9 cellular contexts compared by ENCODE assay signal in the genomic region with DNA sequence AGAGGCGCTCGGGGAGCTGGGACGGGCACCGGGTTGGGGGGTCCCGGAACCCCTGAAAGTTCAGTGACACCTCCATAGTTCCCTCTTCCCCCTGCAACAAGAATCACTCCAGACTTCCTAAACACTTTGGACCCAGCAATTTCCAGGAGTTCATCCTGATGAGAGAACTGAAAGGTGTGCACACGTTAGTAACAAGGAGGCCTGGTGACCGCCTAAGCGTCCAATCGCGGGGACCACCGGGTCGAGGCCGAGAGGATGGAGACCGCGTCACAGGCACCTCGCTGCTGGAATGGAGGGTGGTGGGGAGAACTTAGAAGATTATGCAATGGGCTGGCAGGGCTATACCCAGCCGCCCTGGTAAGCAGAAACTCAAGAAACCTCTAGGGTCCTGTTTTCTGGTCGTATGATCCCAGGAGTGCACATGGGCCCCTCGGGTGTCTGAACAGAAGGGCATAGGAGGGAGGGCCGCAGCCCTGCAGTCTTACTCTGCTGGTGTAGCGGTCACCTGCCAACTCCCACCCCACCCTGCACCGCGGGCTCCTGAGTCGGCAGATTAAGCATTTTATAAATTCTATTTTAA. TPM values are rescaled to one million over a fixed set of nuclear protein-coding genes. Genes with fewer than 3 reads are reported as not detected.
DNase-seq lines count a peak whose midpoint lies in the region; ATAC-seq and TF ChIP-seq lines count a peak whose summit lies in the region.
"Not testable (repeated sequence)": the region's sequence is repeated elsewhere in the genome, so short reads cannot be mapped to it uniquely, and the experiment has no call there.
"Had no signal": no experiment of that assay in that cellular context is flagged by ENCODE, and none has a peak within 500 bp of the region (broad histone marks: within the 10 kb centered on the region; RNA-seq: fewer than 3 reads in every experiment).

No MANE protein-coding gene starts in this region.

- H3K27ac Mint-ChIP-seq in CD8-positive, alpha-beta T cell; activated naive CD8-positive, alpha-beta T cell treated with anti-CD3 and anti-CD28 coated beads, Interleukin-2, amount 10 ng/mL, durations not matched to agents 7 days and 5 days; natural killer cell treated with Interleukin-12 subunit alpha and Interleukin-12 subunit beta and Interleukin-15 and Interleukin-18, amount 100 ng/mL, for 72 hours; type B pancreatic cell: not testable (repeated sequence)

- ATAC-seq in CD8-positive, alpha-beta T cell: not testable (repeated sequence)
- peak; percentile 51 for ATAC-seq in activated naive CD8-positive, alpha-beta T cell treated with anti-CD3 and anti-CD28 coated beads, Interleukin-2, amount 10 ng/mL, durations not matched to agents 7 days and 5 days (ENCODE audit: low read depth)
- ATAC-seq in right cardiac atrium (peak; percentile 32 to 39), sciatic nerve (peak; percentile 52)
- peak; percentile 31 to 36 for ATAC-seq in natural killer cell treated with Interleukin-12 subunit alpha and Interleukin-12 subunit beta and Interleukin-15 and Interleukin-18, amount 100 ng/mL, for 72 hours

- H3K27ac ChIP-seq in CD8-positive, alpha-beta T cell (ENCODE audit: low read depth, low read length); esophagus muscularis mucosa (replicated peaks in 1 of 4); right cardiac atrium (ENCODE audit: low read length): not testable (repeated sequence)

- not testable (repeated sequence) for H3K9me3 Mint-ChIP-seq in CD8-positive, alpha-beta T cell; activated naive CD8-positive, alpha-beta T cell treated with anti-CD3 and anti-CD28 coated beads, Interleukin-2, amount 10 ng/mL, durations not matched to agents 7 days and 5 days; natural killer cell treated with Interleukin-12 subunit alpha and Interleukin-12 subunit beta and Interleukin-15 and Interleukin-18, amount 100 ng/mL, for 72 hours; type B pancreatic cell

- H3K4me1 ChIP-seq in CD8-positive, alpha-beta T cell (ENCODE audit: insufficient read depth, low read length); esophagus muscularis mucosa; right cardiac atrium (ENCODE audit: control insufficient read depth, insufficient read depth, low read length): not testable (repeated sequence)

- intact Hi-C loops in CD8-positive, alpha-beta T cell (cut with DNase I, micrococcal nuclease); esophagus muscularis mucosa (cut with DNase I); right cardiac atrium (cut with DNase I); sciatic nerve (cut with DNase I): not testable (repeated sequence)

- H3K27me3 Mint-ChIP-seq in CD8-positive, alpha-beta T cell (ENCODE audit: low read depth); activated naive CD8-positive, alpha-beta T cell treated with anti-CD3 and anti-CD28 coated beads, Interleukin-2, amount 10 ng/mL, durations not matched to agents 7 days and 5 days; natural killer cell treated with Interleukin-12 subunit alpha and Interleukin-12 subunit beta and Interleukin-15 and Interleukin-18, amount 100 ng/mL, for 72 hours; type B pancreatic cell: not testable (repeated sequence)

- 22% methylated on average over 10 of the region's 24 CpGs for WGBS in esophagus muscularis mucosa
- 24% methylated on average over 17 of the region's 24 CpGs for WGBS in right cardiac atrium

- POLR2A ChIA-PET in CD8-positive, alpha-beta T cell (lab: Charles Lee); activated naive CD8-positive, alpha-beta T cell treated with anti-CD3 and anti-CD28 coated beads, Interleukin-2, amount 10 ng/mL, durations not matched to agents 7 days and 5 days (lab: Charles Lee): not testable (repeated sequence)

- not testable (repeated sequence) for H3K36me3 Mint-ChIP-seq in CD8-positive, alpha-beta T cell; activated naive CD8-positive, alpha-beta T cell treated with anti-CD3 and anti-CD28 coated beads, Interleukin-2, amount 10 ng/mL, durations not matched to agents 7 days and 5 days; natural killer cell treated with Interleukin-12 subunit alpha and Interleukin-12 subunit beta and Interleukin-15 and Interleukin-18, amount 100 ng/mL, for 72 hours; type B pancreatic cell

- not testable (repeated sequence) for H3K4me3 ChIP-seq in CD8-positive, alpha-beta T cell (ENCODE audit: low read depth, low read length); right cardiac atrium (ENCODE audit: low read length)
- H3K4me3 ChIP-seq in NB4 (ENCODE audit: low read depth, low read length) (peak overlapping the region; percentile 36), esophagus muscularis mucosa (peak overlapping the region; percentile 34 to 47 (median 38))

- CTCF ChIA-PET in CD8-positive, alpha-beta T cell (lab: Charles Lee): not testable (repeated sequence)

- H3K9me3 ChIP-seq in CD8-positive, alpha-beta T cell (ENCODE audit: low read length); esophagus muscularis mucosa; right cardiac atrium (ENCODE audit: control insufficient read depth, low read length): not testable (repeated sequence)

- H3K4me3 Mint-ChIP-seq in CD8-positive, alpha-beta T cell: peak overlapping the region; percentile 32
- peak overlapping the region; percentile 37 for H3K4me3 Mint-ChIP-seq in activated naive CD8-positive, alpha-beta T cell treated with anti-CD3 and anti-CD28 coated beads, Interleukin-2, amount 10 ng/mL, durations not matched to agents 7 days and 5 days
- not testable (repeated sequence) for H3K4me3 Mint-ChIP-seq in natural killer cell treated with Interleukin-12 subunit alpha and Interleukin-12 subunit beta and Interleukin-15 and Interleukin-18, amount 100 ng/mL, for 72 hours
- peak overlapping the region; percentile 63 for H3K4me3 Mint-ChIP-seq in type B pancreatic cell

- H3K27me3 ChIP-seq in CD8-positive, alpha-beta T cell (ENCODE audit: insufficient read depth, low read length); esophagus muscularis mucosa; right cardiac atrium (ENCODE audit: control insufficient read depth, insufficient read depth): not testable (repeated sequence)

- TF ChIP-seq EP300 in esophagus muscularis mucosa (IDR thresholded peaks at IDR 0.05): not testable (repeated sequence)

- TF ChIP-seq CTCF in CD8-positive, alpha-beta T cell (IDR thresholded peaks at IDR 0.05); NB4 (IDR thresholded peaks at IDR 0.05; ENCODE audit: low read depth, low read length); esophagus muscularis mucosa (IDR thresholded peaks at IDR 0.05); type B pancreatic cell (conservative IDR thresholded peaks at IDR 0.05): not testable (repeated sequence)

- not testable (repeated sequence) for TF ChIP-seq POLR2A in NB4 (IDR thresholded peaks at IDR 0.05; ENCODE audit: extremely low read depth, insufficient read length); esophagus muscularis mucosa (IDR thresholded peaks at IDR 0.05; ENCODE audit: low read depth)

- DNase-seq in CD8-positive, alpha-beta T cell; NB4 (ENCODE audit: low read depth); activated naive CD8-positive, alpha-beta T cell treated with anti-CD3 and anti-CD28 coated beads, Interleukin-2, amount 10 ng/mL, durations not matched to agents 7 days and 5 days; esophagus muscularis mucosa (ENCODE audit: extremely low spot score); right cardiac atrium; natural killer cell treated with Interleukin-12 subunit alpha and Interleukin-12 subunit beta and Interleukin-15 and Interleukin-18, amount 100 ng/mL, for 72 hours (ENCODE audit: low spot score); sciatic nerve (ENCODE audit: low spot score); type B pancreatic cell (ENCODE audit: extremely low spot score, unreplicated experiment): not testable (repeated sequence)

- not testable (repeated sequence) for H3K4me1 Mint-ChIP-seq in CD8-positive, alpha-beta T cell (ENCODE audit: low read depth); activated naive CD8-positive, alpha-beta T cell treated with anti-CD3 and anti-CD28 coated beads, Interleukin-2, amount 10 ng/mL, durations not matched to agents 7 days and 5 days; natural killer cell treated with Interleukin-12 subunit alpha and Interleukin-12 subunit beta and Interleukin-15 and Interleukin-18, amount 100 ng/mL, for 72 hours (ENCODE audit: low read depth in 2 of 2); type B pancreatic cell (ENCODE audit: unreplicated experiment)

- H3K36me3 ChIP-seq in CD8-positive, alpha-beta T cell (ENCODE audit: insufficient read depth, low read length); esophagus muscularis mucosa: not testable (repeated sequence)

RNA-seq across cellular contexts. Expression of gene ABCC6, which starts 0.5 kb away (rescaled TPM):
- total RNA-seq in CD8-positive, alpha-beta T cell: not detected
- total RNA-seq in activated naive CD8-positive, alpha-beta T cell treated with anti-CD3 and anti-CD28 coated beads, Interleukin-2, amount 10 ng/mL, durations not matched to agents 7 days and 5 days: not detected
- total RNA-seq in esophagus muscularis mucosa (under 1 TPM; 0.17 to 0.83 (median 0.36) TPM), right cardiac atrium (1 to 10 TPM; 2.9 to 5.7 (median 4.5) TPM), sciatic nerve (5.1 TPM), type B pancreatic cell (ENCODE audit: low replicate concordance) (5.9 and 10.4 TPM in 2 replicates)
- polyA plus RNA-seq in right cardiac atrium: 7.7 TPM
- not detected for total RNA-seq in natural killer cell treated with Interleukin-12 subunit alpha and Interleukin-12 subunit beta and Interleukin-15 and Interleukin-18, amount 100 ng/mL, for 72 hours
- total RNA-seq: SK-MEL-5 had no signal

RNA-seq across cellular contexts. Expression of gene NOMO3, which starts 8.6 kb away (rescaled TPM):
- 10 to 100 TPM; 21.1 to 23.1 TPM for total RNA-seq in CD8-positive, alpha-beta T cell
- 10 to 100 TPM; 24.4 to 29.3 TPM for total RNA-seq in activated naive CD8-positive, alpha-beta T cell treated with anti-CD3 and anti-CD28 coated beads, Interleukin-2, amount 10 ng/mL, durations not matched to agents 7 days and 5 days
- total RNA-seq in esophagus muscularis mucosa (10 to 100 TPM; 21.9 to 45.3 (median 37.1) TPM), right cardiac atrium (100 to 1,000 TPM in 1 of 4 donors, 10 to 100 TPM in 3; 28.9 to 129 (median 48.3) TPM), sciatic nerve (46.9 TPM), type B pancreatic cell (ENCODE audit: low replicate concordance) (20.3 and 29.5 TPM in 2 replicates)
- 21.9 TPM for polyA plus RNA-seq in right cardiac atrium
- 100 to 1,000 TPM in 1 of 2 donors, 10 to 100 TPM in 1; 85.8 to 104 TPM for total RNA-seq in natural killer cell treated with Interleukin-12 subunit alpha and Interleukin-12 subunit beta and Interleukin-15 and Interleukin-18, amount 100 ng/mL, for 72 hours
